Comparison of ENCODE assay signal across 22 cellular contexts in the genomic region with DNA sequence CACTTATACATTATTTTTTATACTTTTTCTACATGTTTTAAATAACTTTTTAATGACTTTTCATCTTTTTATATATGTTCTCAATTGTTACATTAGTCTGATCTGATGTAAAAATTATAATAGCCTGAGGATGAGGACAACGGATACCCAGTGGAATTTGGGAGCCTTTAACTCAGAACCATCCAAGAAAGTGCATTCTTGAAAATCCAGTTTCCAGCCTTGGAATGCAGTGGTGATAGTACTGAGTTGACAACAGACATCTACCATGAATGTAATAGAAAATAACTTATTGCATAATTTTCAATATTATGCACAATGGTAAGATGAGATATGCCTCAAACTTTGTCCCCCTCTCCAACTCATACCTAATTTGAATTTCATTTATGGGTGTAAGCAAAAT.
A peak's percentile ranks its signal among the peaks of the same experiment; 100 is the strongest.
DNase-seq lines count a peak whose midpoint lies in the region; ATAC-seq, FAIRE-seq and TF ChIP-seq lines count a peak whose summit lies in the region.
"Had no signal": no experiment of that assay in that cellular context is flagged by ENCODE, and none has a peak within 500 bp of the region (broad histone marks: within the 10 kb centered on the region; RNA-seq: fewer than 3 reads in every experiment).

No MANE protein-coding gene starts in this region.

- no peak for FAIRE-seq in astrocyte (lab: Jason Lieb, UNC)

- H3K4me3 ChIP-seq in astrocyte (ENCODE audit: insufficient read depth, low read depth, low read length) (no peak overlapping the region), trophoblast cell (ENCODE audit: low read depth, low read length) (no peak overlapping the region)
- H3K4me3 ChIP-seq: BLaER1 treated with 17β-estradiol and CSF1 and Interleukin-3, amounts not matched to agents 10 nM and 100 nM had no signal

- no peaks in the 10 kb centered on the region for H4K20me1 ChIP-seq in astrocyte (ENCODE audit: insufficient read depth, low read length)
- H4K20me1 ChIP-seq: BLaER1 treated with 17β-estradiol and CSF1 and Interleukin-3, amounts not matched to agents 10 nM and 100 nM had no signal

- no peaks in the 10 kb centered on the region for H3K9me3 Mint-ChIP-seq in astrocyte (ENCODE audit: unreplicated experiment)
- H3K9me3 Mint-ChIP-seq in activated T-helper 2 cell treated with anti-CD3 and anti-CD28 coated beads, Interferon-gamma antibody, Interleukin-2, Interleukin-4, amounts not matched to agents 10 μg/mL and 5 μg/mL and 100 μg/mL, durations not matched to agents 14 hours and 24 hours and 36 hours, result peaks cover under 1% of the 10 kb centered on the region
- H3K9me3 Mint-ChIP-seq: HFFc6 had no signal

- H3K36me3 Mint-ChIP-seq in astrocyte (ENCODE audit: low read depth, unreplicated experiment), result no peaks in the 10 kb centered on the region
- no peaks in the 10 kb centered on the region for H3K36me3 Mint-ChIP-seq in activated T-helper 2 cell treated with anti-CD3 and anti-CD28 coated beads, Interferon-gamma antibody, Interleukin-2, Interleukin-4, amounts not matched to agents 10 μg/mL and 5 μg/mL and 100 μg/mL, durations not matched to agents 14 hours and 24 hours and 36 hours (ENCODE audit: low read depth)

- no peak overlapping the region for H2BK5ac ChIP-seq in trophoblast cell (ENCODE audit: low read depth, low read length, poor library complexity)

- DNase-seq in EH (ENCODE audit: low read depth) (peak; percentile 20), astrocyte (ENCODE audit: low read depth) (peak; percentile 8), fibroblast of peridontal ligament (ENCODE audit: extremely low read depth) (peak; percentile 4), trophoblast cell (peak; percentile 19 to 80), omental fat pad (ENCODE audit: low spot score) (no peak), SIG-M5 treated with dmso at 0.1 percent for 504 hours (lab: John Stamatoyannopoulos, UW; ENCODE audit: unreplicated experiment) (no peak)
- DNase-seq in activated T-helper 2 cell treated with anti-CD3 and anti-CD28 coated beads, Interferon-gamma antibody, Interleukin-2, Interleukin-4, amounts not matched to agents 10 μg/mL and 5 μg/mL and 100 μg/mL, durations not matched to agents 14 hours and 24 hours and 36 hours (ENCODE audit: low spot score), result no peak
- DNase-seq: 8988T; CD8-positive, alpha-beta T cell; COR-L47; DMS 273 treated with DMSO at 0.1 percent for 48 hours; DMS53; DND-41; GDM1; GOT3; H7; HFFc6 had no signal

- H3K27me3 ChIP-seq in astrocyte (ENCODE audit: insufficient read depth, low read length) (no peaks in the 10 kb centered on the region), trophoblast cell (ENCODE audit: insufficient read depth, low read length) (no peaks in the 10 kb centered on the region)
- H3K27me3 ChIP-seq: BLaER1 treated with 17β-estradiol and CSF1 and Interleukin-3, amounts not matched to agents 10 nM and 100 nM had no signal

- H3K27me3 Mint-ChIP-seq in astrocyte (ENCODE audit: low read depth, unreplicated experiment), result no peaks in the 10 kb centered on the region
- no peaks in the 10 kb centered on the region for H3K27me3 Mint-ChIP-seq in activated T-helper 2 cell treated with anti-CD3 and anti-CD28 coated beads, Interferon-gamma antibody, Interleukin-2, Interleukin-4, amounts not matched to agents 10 μg/mL and 5 μg/mL and 100 μg/mL, durations not matched to agents 14 hours and 24 hours and 36 hours (ENCODE audit: low read depth)
- H3K27me3 Mint-ChIP-seq: B cell had no signal

- no peak overlapping the region for H3K23ac ChIP-seq in trophoblast cell (ENCODE audit: low read length)

- H3K27ac ChIP-seq in astrocyte (ENCODE audit: low read depth, low read length), result no peak overlapping the region
- no peak overlapping the region for H3K27ac ChIP-seq in trophoblast cell (ENCODE audit: low read depth, low read length)
- H3K27ac ChIP-seq: BLaER1 treated with 17β-estradiol and CSF1 and Interleukin-3, amounts not matched to agents 10 nM and 100 nM; HL-60 had no signal

- H3K4me2 ChIP-seq in astrocyte (ENCODE audit: low read length) (no peak overlapping the region), trophoblast cell (ENCODE audit: low read length) (no peak overlapping the region)
- H3K4me2 ChIP-seq: BLaER1 treated with 17β-estradiol and CSF1 and Interleukin-3, amounts not matched to agents 10 nM and 100 nM had no signal

- H3K4me1 Mint-ChIP-seq in astrocyte (ENCODE audit: low read depth, unreplicated experiment), result no peaks in the 10 kb centered on the region
- H3K4me1 Mint-ChIP-seq in activated T-helper 2 cell treated with anti-CD3 and anti-CD28 coated beads, Interferon-gamma antibody, Interleukin-2, Interleukin-4, amounts not matched to agents 10 μg/mL and 5 μg/mL and 100 μg/mL, durations not matched to agents 14 hours and 24 hours and 36 hours (ENCODE audit: low read depth), result no peaks in the 10 kb centered on the region
- H3K4me1 Mint-ChIP-seq: B cell had no signal

- no peaks in the 10 kb centered on the region for H3K79me2 ChIP-seq in astrocyte (ENCODE audit: insufficient read depth, low read length)
- no peaks in the 10 kb centered on the region for H3K79me2 ChIP-seq in trophoblast cell (ENCODE audit: control insufficient read depth, insufficient read depth, low read length, poor library complexity)

- H3K9me3 ChIP-seq in astrocyte (ENCODE audit: insufficient read depth, low read depth, low read length) (no peaks in the 10 kb centered on the region), trophoblast cell (ENCODE audit: insufficient read depth, low read depth, low read length) (no peaks in the 10 kb centered on the region)

- H2BK120ac ChIP-seq in trophoblast cell (ENCODE audit: insufficient read depth, low read length, poor library complexity), result no peak overlapping the region

- H2BK12ac ChIP-seq in trophoblast cell (ENCODE audit: low read length), result no peak overlapping the region

- no peaks in the 10 kb centered on the region for H3K79me1 ChIP-seq in trophoblast cell (ENCODE audit: low read length)

- no peak overlapping the region for H4K12ac ChIP-seq in trophoblast cell (ENCODE audit: low read depth, low read length)

- TF ChIP-seq CTCF in astrocyte (IDR thresholded peaks at IDR 0.05; ENCODE audit: insufficient read depth, low read depth, low read length), result no peak
- TF ChIP-seq CTCF in omental fat pad (IDR thresholded peaks at IDR 0.05), result no peak

- ATAC-seq in omental fat pad (ENCODE audit: low FRiP score), result no peak
- ATAC-seq in GM19035 (IDR thresholded peaks at IDR 0.05; ENCODE audit: unreplicated experiment), result no peak
- ATAC-seq: CD8-positive, alpha-beta T cell; HCT116 had no signal

- no CpG with 5 or more reads among the region's 1 CpG for WGBS in trophoblast cell (ENCODE audit: extremely low coverage, insufficient coverage, insufficient read length)

- no peaks in the 10 kb centered on the region for H3K4me1 ChIP-seq in astrocyte (ENCODE audit: insufficient read depth, low read length)
- H3K4me1 ChIP-seq in trophoblast cell (ENCODE audit: control insufficient read depth in 1 of 2, insufficient read depth in 2 of 2, low read length in 2 of 2), result no peaks in the 10 kb centered on the region
- H3K4me1 ChIP-seq: BLaER1 treated with 17β-estradiol and CSF1 and Interleukin-3, amounts not matched to agents 10 nM and 100 nM had no signal

- intact Hi-C loops in activated T-helper 2 cell treated with anti-CD3 and anti-CD28 coated beads, Interferon-gamma antibody, Interleukin-2, Interleukin-4, amounts not matched to agents 10 μg/mL and 5 μg/mL and 100 μg/mL, durations not matched to agents 14 hours and 24 hours and 36 hours (cut with micrococcal nuclease), result no loop called here

- no peaks in the 10 kb centered on the region for H3K36me3 ChIP-seq in astrocyte (ENCODE audit: insufficient read depth, low read length)
- H3K36me3 ChIP-seq in trophoblast cell (ENCODE audit: control insufficient read depth in 1 of 2, insufficient read depth in 2 of 2, low read length in 2 of 2), result peaks cover 0 to 2% of the 10 kb centered on the region in 2 experiments
- H3K36me3 ChIP-seq: BLaER1 treated with 17β-estradiol and CSF1 and Interleukin-3, amounts not matched to agents 10 nM and 100 nM had no signal

- no peak overlapping the region for H3K18ac ChIP-seq in trophoblast cell (ENCODE audit: low read length)

- no peak overlapping the region for H3K4ac ChIP-seq in trophoblast cell (ENCODE audit: low read depth, low read length)

- no peak overlapping the region for H3K4me3 Mint-ChIP-seq in astrocyte (ENCODE audit: unreplicated experiment)
- H3K4me3 Mint-ChIP-seq in activated T-helper 2 cell treated with anti-CD3 and anti-CD28 coated beads, Interferon-gamma antibody, Interleukin-2, Interleukin-4, amounts not matched to agents 10 μg/mL and 5 μg/mL and 100 μg/mL, durations not matched to agents 14 hours and 24 hours and 36 hours (ENCODE audit: low read depth), result no peak overlapping the region
- H3K4me3 Mint-ChIP-seq: B cell; CD8-positive, alpha-beta T cell; HFFc6 had no signal

- no peak overlapping the region for H3K9ac ChIP-seq in astrocyte (ENCODE audit: low read length)
- H3K9ac ChIP-seq in trophoblast cell (ENCODE audit: low read length), result no peak overlapping the region
- H3K9ac ChIP-seq: BLaER1 treated with 17β-estradiol and CSF1 and Interleukin-3, amounts not matched to agents 10 nM and 100 nM had no signal

- no peak overlapping the region for H2AK5ac ChIP-seq in trophoblast cell (ENCODE audit: low read length)

- no peak overlapping the region for H4K8ac ChIP-seq in trophoblast cell (ENCODE audit: low read depth, low read length)

- no peak overlapping the region for H3K14ac ChIP-seq in trophoblast cell (ENCODE audit: low read length)

- H2AFZ ChIP-seq in astrocyte (ENCODE audit: low read depth, low read length) (no peak overlapping the region), trophoblast cell (ENCODE audit: insufficient read depth, low read length, poor library complexity) (no peak overlapping the region)

- no peak overlapping the region for H4K91ac ChIP-seq in trophoblast cell (ENCODE audit: low read depth, low read length)

- H3K27ac Mint-ChIP-seq in astrocyte (ENCODE audit: unreplicated experiment), result no peak overlapping the region
- no peak overlapping the region for H3K27ac Mint-ChIP-seq in activated T-helper 2 cell treated with anti-CD3 and anti-CD28 coated beads, Interferon-gamma antibody, Interleukin-2, Interleukin-4, amounts not matched to agents 10 μg/mL and 5 μg/mL and 100 μg/mL, durations not matched to agents 14 hours and 24 hours and 36 hours
- H3K27ac Mint-ChIP-seq: B cell; CD8-positive, alpha-beta T cell; HFFc6 had no signal

Comparison
In these comparisons a context has a peak if more than half of its experiments do, and no peak if none do; other contexts are left out.
1. DNase-seq: peak in EH (single experiment), astrocyte (single experiment), fibroblast of peridontal ligament (single experiment) and trophoblast cell (2 of 2); none in omental fat pad (single experiment), SIG-M5 treated with dmso at 0.1 percent for 504 hours (single experiment) and activated T-helper 2 cell treated with anti-CD3 and anti-CD28 coated beads, Interferon-gamma antibody, Interleukin-2, Interleukin-4, amounts not matched to agents 10 μg/mL and 5 μg/mL and 100 μg/mL, durations not matched to agents 14 hours and 24 hours and 36 hours (single experiment).